In the genomic region with DNA sequence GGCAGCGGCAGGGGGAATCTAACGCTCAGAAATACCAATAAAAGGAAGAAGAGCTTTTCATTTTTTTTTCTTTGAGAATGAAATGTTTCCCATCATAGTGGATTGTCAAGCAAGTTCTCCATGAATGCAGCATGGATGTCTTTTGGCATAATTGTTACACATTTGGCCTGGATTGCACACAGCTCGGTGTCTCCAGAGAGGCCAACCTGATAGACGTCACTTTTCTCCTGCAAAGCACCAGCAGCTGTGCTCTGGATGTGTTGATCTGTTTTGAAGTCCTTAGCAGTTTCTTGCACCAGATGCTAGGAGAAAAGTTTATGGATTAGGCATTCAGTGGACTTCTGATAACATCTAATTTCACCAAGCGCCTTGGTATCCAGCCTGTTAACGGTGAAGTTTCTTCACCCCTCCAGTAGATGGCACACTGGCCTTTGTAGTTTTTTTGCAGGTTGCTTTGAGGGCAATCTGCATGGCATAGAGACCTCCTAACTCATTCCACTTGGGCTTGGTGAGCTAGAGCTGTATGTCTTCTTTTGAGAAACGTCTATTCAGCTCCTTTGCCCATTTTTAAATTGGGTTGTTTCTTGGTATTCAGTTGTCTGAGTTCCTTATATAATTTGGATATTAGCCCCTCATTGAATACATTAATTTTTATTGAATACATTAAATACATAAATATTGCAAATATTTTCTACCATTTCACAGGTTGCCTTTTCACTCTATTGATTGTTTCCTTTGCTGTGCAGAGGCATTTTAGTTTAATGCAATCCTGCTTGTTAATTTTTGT, we compare ENCODE assay signal across 8 cellular contexts. TPM values are rescaled to one million over a fixed set of nuclear protein-coding genes. Genes with fewer than 3 reads are reported as not detected.
DNase-seq lines count a peak whose midpoint lies in the region; ATAC-seq and TF ChIP-seq lines count a peak whose summit lies in the region.

No MANE protein-coding gene starts in this region.

- H4K20me1 ChIP-seq in DND-41 (ENCODE audit: insufficient read depth, low read length): no peaks in the 10 kb centered on the region

- intact Hi-C loops in left lung (cut with DNase I) (no loop called here), aorta (cut with DNase I) (no loop called here)

- H2AFZ ChIP-seq in DND-41 (ENCODE audit: low read depth, low read length): no peak overlapping the region

- H3K4me2 ChIP-seq in DND-41 (ENCODE audit: insufficient read depth, low read length): no peak overlapping the region

- H3K27ac ChIP-seq in DND-41 (ENCODE audit: low read length) (no peak overlapping the region), left lung (no peak overlapping the region), aorta (ENCODE audit: low read depth in 1 of 2, low read length in 2 of 2) (no peak overlapping the region)

- H3K9me3 ChIP-seq in DND-41 (ENCODE audit: insufficient read depth, low read length, severe bottlenecking): no peaks in the 10 kb centered on the region
- H3K9me3 ChIP-seq in adipocyte (ENCODE audit: control insufficient read depth, low read length): no peaks in the 10 kb centered on the region
- no peaks in the 10 kb centered on the region for H3K9me3 ChIP-seq in left lung
- no peaks in the 10 kb centered on the region for H3K9me3 ChIP-seq in aorta (ENCODE audit: control insufficient read depth, low read length)

- H3K27me3 ChIP-seq in DND-41 (ENCODE audit: insufficient read depth, low read length, poor library complexity): no peaks in the 10 kb centered on the region
- H3K27me3 ChIP-seq in adipocyte (replicated peaks; ENCODE audit: control insufficient read depth, insufficient read depth, low read length): no peaks in the 10 kb centered on the region
- H3K27me3 ChIP-seq in left lung: no peaks in the 10 kb centered on the region
- H3K27me3 ChIP-seq in aorta (ENCODE audit: control insufficient read depth in 1 of 2, insufficient read depth in 2 of 2, low read length in 1 of 2): no peaks in the 10 kb centered on the region

- H3K36me3 ChIP-seq in DND-41 (ENCODE audit: insufficient read depth, low read length): no peaks in the 10 kb centered on the region
- H3K36me3 ChIP-seq in adipocyte (ENCODE audit: control insufficient read depth, insufficient read depth, low read length, severe bottlenecking): no peaks in the 10 kb centered on the region
- H3K36me3 ChIP-seq in left lung: no peaks in the 10 kb centered on the region
- no peaks in the 10 kb centered on the region for H3K36me3 ChIP-seq in aorta (ENCODE audit: control insufficient read depth in 1 of 2, insufficient read depth in 2 of 2, low read length in 1 of 2)

- H3K4me3 ChIP-seq in DND-41 (ENCODE audit: low read depth in 1 of 2, low read length in 2 of 2) (no peak overlapping the region), adipocyte (ENCODE audit: low read length) (no peak overlapping the region), left lung (no peak overlapping the region), aorta (ENCODE audit: low read length in 2 of 2) (no peak overlapping the region)

- H3K4me1 ChIP-seq in DND-41 (ENCODE audit: insufficient read depth, low read length) (no peaks in the 10 kb centered on the region), adipocyte (ENCODE audit: control insufficient read depth, insufficient read depth, low read length) (no peaks in the 10 kb centered on the region), left lung (no peaks in the 10 kb centered on the region), aorta (ENCODE audit: control insufficient read depth in 1 of 2, insufficient read depth in 2 of 2, low read length in 2 of 2) (no peaks in the 10 kb centered on the region)

- H3K9ac ChIP-seq in DND-41 (ENCODE audit: low read depth, low read length) (no peak overlapping the region), adipocyte (ENCODE audit: low read length) (no peak overlapping the region)

- peak; percentile 71; the same call in 2 of the 3 replicates for ATAC-seq in DND-41 (ENCODE audit: insufficient read depth, low read depth)
- ATAC-seq in GM19395 (IDR thresholded peaks at IDR 0.05; ENCODE audit: unreplicated experiment): peak; percentile 85
- ATAC-seq in HG03439 (IDR thresholded peaks at IDR 0.05; ENCODE audit: unreplicated experiment): peak; percentile 83
- peak; percentile 71 for ATAC-seq in left lung
- no peak for ATAC-seq in aorta (ENCODE audit: low FRiP score)

- DNase-seq in DND-41: peak; percentile 38
- peak; percentile 15 for DNase-seq in NCI-H2196 treated with DMSO at 0.1 percent for 48 hours (lab: John Stamatoyannopoulos, UW; ENCODE audit: unreplicated experiment)
- DNase-seq in adipocyte (ENCODE audit: low read depth): peak; percentile 1
- DNase-seq in left lung: no peak
- DNase-seq in GOT3 (lab: John Stamatoyannopoulos, UW): no peak
- no peak for DNase-seq in aorta

- no peaks in the 10 kb centered on the region for H3K79me2 ChIP-seq in DND-41 (ENCODE audit: insufficient read depth, low read length)

- 41 to 45% methylated on average over 7 of the region's 7 CpGs for WGBS in aorta, 2 donors

- TF ChIP-seq CTCF in DND-41 (IDR thresholded peaks at IDR 0.05; ENCODE audit: borderline replicate concordance, extremely low read depth, low read length, poor library complexity, severe bottlenecking): peak; percentile 74
- TF ChIP-seq CTCF in left lung (IDR thresholded peaks at IDR 0.05): peak; percentile 12 to 35

RNA-seq across cellular contexts. Expression of a gene that starts 59.7 kb away (rescaled TPM):
- total RNA-seq in left lung (under 1 TPM; 0.09 to 0.10 TPM), aorta (under 1 TPM in 1 of 2 donors, not detected in 1; 0.18 TPM)
- not detected for polyA plus RNA-seq in aorta

Comparison
In these comparisons a context has a peak if more than half of its experiments do, and no peak if none do; other contexts are left out.
1. DNase-seq: peak in DND-41 (single experiment), NCI-H2196 treated with DMSO at 0.1 percent for 48 hours (single experiment) and adipocyte (single experiment); none in left lung (0 of 2), GOT3 (single experiment) and aorta (0 of 2).